Comparison of ENCODE assay signal across 8 cellular contexts in genomic region chr17:3667366-3668278, GRCh38. TPM values are rescaled to one million over a fixed set of nuclear protein-coding genes. Genes with fewer than 3 reads are reported as not detected.
A peak's percentile ranks its signal among the peaks of the same experiment; 100 is the strongest.
DNase-seq lines count a peak whose midpoint lies in the region; ATAC-seq and TF ChIP-seq lines count a peak whose summit lies in the region.

No MANE protein-coding gene starts in this region.

- POLR2A ChIA-PET in activated CD4-positive, alpha-beta T cell treated with anti-CD3 and anti-CD28 coated beads, Interleukin-2, amount 10 ng/mL, durations not matched to agents 7 days and 5 days (lab: Charles Lee): no interaction called here

- H3K36me3 ChIP-seq in cardiac muscle cell: peaks cover 6% of the 10 kb centered on the region

- H3K27ac ChIP-seq in cardiac muscle cell: peak overlapping the region; percentile 97

- H3K36me3 Mint-ChIP-seq in activated CD4-positive, alpha-beta T cell treated with anti-CD3 and anti-CD28 coated beads, Interleukin-2, amount 10 ng/mL, durations not matched to agents 7 days and 5 days (ENCODE audit: low read depth): peaks cover 8% of the 10 kb centered on the region

- H3K27ac Mint-ChIP-seq in activated CD4-positive, alpha-beta T cell treated with anti-CD3 and anti-CD28 coated beads, Interleukin-2, amount 10 ng/mL, durations not matched to agents 7 days and 5 days: no peak overlapping the region

- H3K4me1 Mint-ChIP-seq in activated CD4-positive, alpha-beta T cell treated with anti-CD3 and anti-CD28 coated beads, Interleukin-2, amount 10 ng/mL, durations not matched to agents 7 days and 5 days: peaks cover 29% of the 10 kb centered on the region

- H3K27me3 ChIP-seq in cardiac muscle cell: no peaks in the 10 kb centered on the region

- H3K9me3 ChIP-seq in cardiac muscle cell (ENCODE audit: low read depth): no peaks in the 10 kb centered on the region

- ATAC-seq in HG02623 (IDR thresholded peaks at IDR 0.05; ENCODE audit: unreplicated experiment) (peak; percentile 5), omental fat pad (ENCODE audit: low FRiP score) (peak; percentile 89), GM18870 (IDR thresholded peaks at IDR 0.05; ENCODE audit: unreplicated experiment) (no peak)

- H3K27me3 Mint-ChIP-seq in activated CD4-positive, alpha-beta T cell treated with anti-CD3 and anti-CD28 coated beads, Interleukin-2, amount 10 ng/mL, durations not matched to agents 7 days and 5 days: no peaks in the 10 kb centered on the region

- TF ChIP-seq CTCF in cardiac muscle cell (IDR thresholded peaks at IDR 0.05; ENCODE audit: low read depth, low read length): no peak
- TF ChIP-seq CTCF in omental fat pad (IDR thresholded peaks at IDR 0.05): no peak

- peak overlapping the region; percentile 92 for H3K4me3 Mint-ChIP-seq in activated CD4-positive, alpha-beta T cell treated with anti-CD3 and anti-CD28 coated beads, Interleukin-2, amount 10 ng/mL, durations not matched to agents 7 days and 5 days

- peak; percentile 23 for DNase-seq in activated CD4-positive, alpha-beta T cell treated with anti-CD3 and anti-CD28 coated beads, Interleukin-2, amount 10 ng/mL, durations not matched to agents 7 days and 5 days
- DNase-seq in activated CD4-positive, alpha-beta T cell treated with anti-CD3 and anti-CD28 coated beads, Interleukin-2, amount 50 U/mL, for 4 hours: no peak
- peak; percentile 26 for DNase-seq in NCI-H510A (lab: John Stamatoyannopoulos, UW)
- DNase-seq in amygdala (lab: John Stamatoyannopoulos, UW): peak in 32 of 56 donors; percentile 40 to 80 (median 69)
- DNase-seq in cardiac muscle cell (ENCODE audit: low read depth in 1 of 2, low spot score in 1 of 2): peak; percentile 91 to 96
- peak; percentile 45 for DNase-seq in omental fat pad (ENCODE audit: low spot score)

- no peaks in the 10 kb centered on the region for H3K9me3 Mint-ChIP-seq in activated CD4-positive, alpha-beta T cell treated with anti-CD3 and anti-CD28 coated beads, Interleukin-2, amount 10 ng/mL, durations not matched to agents 7 days and 5 days

- CTCF ChIA-PET in activated CD4-positive, alpha-beta T cell treated with anti-CD3 and anti-CD28 coated beads, Interleukin-2, amount 10 ng/mL, durations not matched to agents 7 days and 5 days (lab: Charles Lee): interaction anchor here (1.0 kb wide), 2 partner anchors 23 to 31 kb away, joined by 3 to 4 read pairs; partner anchors contain the start of genes CTNS and SHPK

- H3K4me1 ChIP-seq in cardiac muscle cell (ENCODE audit: low read depth): peaks cover 11% of the 10 kb centered on the region

- peak overlapping the region; percentile 78 for H3K4me3 ChIP-seq in cardiac muscle cell

RNA-seq across cellular contexts. Expression of gene TAX1BP3, which starts 0.8 kb away (rescaled TPM):
- 10 to 100 TPM; 17.4 to 18.4 TPM for total RNA-seq in activated CD4-positive, alpha-beta T cell treated with anti-CD3 and anti-CD28 coated beads, Interleukin-2, amount 10 ng/mL, durations not matched to agents 7 days and 5 days
- 141 and 232 TPM in 2 replicates for total RNA-seq in cardiac muscle cell
- polyA plus RNA-seq in cardiac muscle cell: 155 and 286 TPM in 2 replicates
- 100 to 1,000 TPM in 2 of 4 donors, 10 to 100 TPM in 2; 69.8 to 141 (median 100) TPM for total RNA-seq in omental fat pad

RNA-seq across cellular contexts. Expression of gene EMC6, which starts 1.0 kb away (rescaled TPM):
- total RNA-seq in activated CD4-positive, alpha-beta T cell treated with anti-CD3 and anti-CD28 coated beads, Interleukin-2, amount 10 ng/mL, durations not matched to agents 7 days and 5 days: 10 to 100 TPM; 34.8 to 37.3 TPM
- total RNA-seq in cardiac muscle cell: 56.0 and 91.8 TPM in 2 replicates
- polyA plus RNA-seq in cardiac muscle cell: 154 and 165 TPM in 2 replicates
- 10 to 100 TPM in 3 of 4 donors, 1 to 10 TPM in 1; 9.8 to 19.4 (median 13.0) TPM for total RNA-seq in omental fat pad

RNA-seq across cellular contexts. Expression of gene P2RX5, which starts 28.3 kb away (rescaled TPM):
- 10 to 100 TPM; 33.6 to 39.4 TPM for total RNA-seq in activated CD4-positive, alpha-beta T cell treated with anti-CD3 and anti-CD28 coated beads, Interleukin-2, amount 10 ng/mL, durations not matched to agents 7 days and 5 days
- total RNA-seq in cardiac muscle cell (0.09 and 0.46 TPM in 2 replicates), omental fat pad (1 to 10 TPM in 1 of 4 donors, under 1 TPM in 3; 0.84 to 2.4 (median 0.94) TPM)
- polyA plus RNA-seq in cardiac muscle cell: 0.46 TPM in 1 of 2 replicates, not detected in the other

RNA-seq across cellular contexts. Expression of gene CTNS, which starts 31.1 kb away (rescaled TPM):
- total RNA-seq in activated CD4-positive, alpha-beta T cell treated with anti-CD3 and anti-CD28 coated beads, Interleukin-2, amount 10 ng/mL, durations not matched to agents 7 days and 5 days: 10 to 100 TPM; 10.3 TPM
- total RNA-seq in cardiac muscle cell: 17.0 and 21.1 TPM in 2 replicates
- 13.5 and 17.8 TPM in 2 replicates for polyA plus RNA-seq in cardiac muscle cell
- 10 to 100 TPM; 18.8 to 29.9 (median 23.1) TPM for total RNA-seq in omental fat pad

RNA-seq across cellular contexts. Expression of gene SHPK, which starts 31.6 kb away (rescaled TPM):
- total RNA-seq in activated CD4-positive, alpha-beta T cell treated with anti-CD3 and anti-CD28 coated beads, Interleukin-2, amount 10 ng/mL, durations not matched to agents 7 days and 5 days: 10 to 100 TPM; 11.5 to 12.3 TPM
- 6.1 and 8.8 TPM in 2 replicates for total RNA-seq in cardiac muscle cell
- 3.6 and 5.0 TPM in 2 replicates for polyA plus RNA-seq in cardiac muscle cell
- total RNA-seq in omental fat pad: 10 to 100 TPM in 3 of 4 donors, 1 to 10 TPM in 1; 9.4 to 25.5 (median 12.1) TPM

Comparison
In these comparisons a context has a peak if more than half of its experiments do, and no peak if none do; other contexts are left out.
1. DNase-seq: peak in activated CD4-positive, alpha-beta T cell treated with anti-CD3 and anti-CD28 coated beads, Interleukin-2, amount 10 ng/mL, durations not matched to agents 7 days and 5 days (single experiment), NCI-H510A (single experiment), amygdala (32 of 56), cardiac muscle cell (2 of 2) and omental fat pad (single experiment); none in activated CD4-positive, alpha-beta T cell treated with anti-CD3 and anti-CD28 coated beads, Interleukin-2, amount 50 U/mL, for 4 hours (0 of 2).
2. RNA of gene P2RX5, which starts 28.3 kb away (total RNA-seq): 33.6 to 39.4 TPM in activated CD4-positive, alpha-beta T cell treated with anti-CD3 and anti-CD28 coated beads, Interleukin-2, amount 10 ng/mL, durations not matched to agents 7 days and 5 days; 0.84 to 2.4 TPM in omental fat pad and 0.09 to 0.46 TPM in cardiac muscle cell; every median in the first group is over 10 times any median in the second.